Comparison of ENCODE assay signal across 10 cellular contexts in genomic region chr15:69403611-69404010, GRCh38. TPM values are rescaled to one million over a fixed set of nuclear protein-coding genes. Genes with fewer than 3 reads are reported as not detected.
A peak's percentile ranks its signal among the peaks of the same experiment; 100 is the strongest.
DNase-seq lines count a peak whose midpoint lies in the region; ATAC-seq and TF ChIP-seq lines count a peak whose summit lies in the region.
"Had no signal": no experiment of that assay in that cellular context is flagged by ENCODE, and none has a peak within 500 bp of the region (broad histone marks: within the 10 kb centered on the region; RNA-seq: fewer than 3 reads in every experiment).

No MANE protein-coding gene starts in this region.

- no peak overlapping the region for H2AFZ ChIP-seq in osteoblast (ENCODE audit: low read length)

- H3K4me3 ChIP-seq in osteoblast (ENCODE audit: insufficient read depth, low read length) (no peak overlapping the region), lower lobe of right lung (no peak overlapping the region)

- intact Hi-C loops in lower lobe of right lung (cut with DNase I): loop anchor here (10.0 kb wide), 1 partner anchor 349 kb away; no protein-coding TSS in a partner anchor

- TF ChIP-seq CTCF in osteoblast (IDR thresholded peaks at IDR 0.05; ENCODE audit: extremely low read depth, low read depth, low read length) (no peak), lower lobe of right lung (IDR thresholded peaks at IDR 0.05) (no peak)

- H3K36me3 ChIP-seq in osteoblast (ENCODE audit: insufficient read depth, low read length): no peaks in the 10 kb centered on the region
- peaks cover 7% of the 10 kb centered on the region for H3K36me3 ChIP-seq in lower lobe of right lung

- no peaks in the 10 kb centered on the region for H3K9me3 ChIP-seq in osteoblast (ENCODE audit: low read depth, low read length)
- H3K9me3 ChIP-seq in lower lobe of right lung: no peaks in the 10 kb centered on the region

- peaks cover 40% of the 10 kb centered on the region for H3K79me2 ChIP-seq in osteoblast (ENCODE audit: insufficient read depth, low read length)

- no peak for ATAC-seq in lower lobe of right lung
- no peak for ATAC-seq in activated CD4-positive, CD25-positive, alpha-beta regulatory T cell treated with anti-CD3 and anti-CD28 coated beads, Interleukin-2, amount 50 U/mL, for 24 hours
- ATAC-seq in HG03175 (IDR thresholded peaks at IDR 0.05; ENCODE audit: unreplicated experiment): no peak
- ATAC-seq: activated naive CD4-positive, alpha-beta T cell treated with anti-CD3 and anti-CD28 coated beads, Interleukin-2, amount 50 U/mL, for 72 hours had no signal

- peak overlapping the region; percentile 35 for H3K4me2 ChIP-seq in osteoblast (ENCODE audit: insufficient read depth, low read length)

- no peaks in the 10 kb centered on the region for H3K27me3 ChIP-seq in osteoblast (ENCODE audit: insufficient read depth, low read length)
- H3K27me3 ChIP-seq in lower lobe of right lung (ENCODE audit: low read depth): no peaks in the 10 kb centered on the region

- H4K20me1 ChIP-seq in osteoblast (ENCODE audit: insufficient read depth, low read length): peaks cover 16% of the 10 kb centered on the region

- H3K27ac ChIP-seq in cingulate gyrus (ENCODE audit: low read depth, low read length) (peak overlapping the region; percentile 65), osteoblast (ENCODE audit: low read depth, low read length) (peak overlapping the region; percentile 29), lower lobe of right lung (no peak overlapping the region)

- DNase-seq in EH (ENCODE audit: low read depth) (peak; percentile 94), NCI-H524 (lab: John Stamatoyannopoulos, UW) (peak; percentile 40 to 86), osteoblast (ENCODE audit: insufficient read length, low spot score, missing footprints) (peak; percentile 95), lower lobe of right lung (no peak)
- no peak for DNase-seq in activated CD4-positive, alpha-beta T cell treated with anti-CD3 and anti-CD28 coated beads, Interleukin-2, amount 50 U/mL, for 1 hour
- DNase-seq: hippocampal formation had no signal

- H3K4me1 ChIP-seq in osteoblast (ENCODE audit: insufficient read depth, low read length): peaks cover 16% of the 10 kb centered on the region
- H3K4me1 ChIP-seq in lower lobe of right lung: no peaks in the 10 kb centered on the region

RNA-seq across cellular contexts. Expression of gene KIF23, which starts 10.5 kb away (rescaled TPM):
- total RNA-seq in osteoblast (8.0 and 8.3 TPM in 2 replicates), lower lobe of right lung (1.3 TPM)

RNA-seq across cellular contexts. Expression of gene RPLP1, which starts 49.0 kb away (rescaled TPM):
- total RNA-seq in osteoblast: 71.7 and 94.6 TPM in 2 replicates
- total RNA-seq in lower lobe of right lung: 1,283 TPM

Comparison
In these comparisons a context has a peak if more than half of its experiments do, and no peak if none do; other contexts are left out.
1. DNase-seq: peak in EH (single experiment), NCI-H524 (2 of 2) and osteoblast (single experiment); none in lower lobe of right lung (single experiment) and activated CD4-positive, alpha-beta T cell treated with anti-CD3 and anti-CD28 coated beads, Interleukin-2, amount 50 U/mL, for 1 hour (single experiment).
2. RNA of gene RPLP1, which starts 49.0 kb away (total RNA-seq): 1,283 TPM in lower lobe of right lung (single experiment); 71.7 to 94.6 TPM in osteoblast; every median in the first group is over 10 times any median in the second.